ENCODE assay signal across 18 cellular contexts in the genomic region with DNA sequence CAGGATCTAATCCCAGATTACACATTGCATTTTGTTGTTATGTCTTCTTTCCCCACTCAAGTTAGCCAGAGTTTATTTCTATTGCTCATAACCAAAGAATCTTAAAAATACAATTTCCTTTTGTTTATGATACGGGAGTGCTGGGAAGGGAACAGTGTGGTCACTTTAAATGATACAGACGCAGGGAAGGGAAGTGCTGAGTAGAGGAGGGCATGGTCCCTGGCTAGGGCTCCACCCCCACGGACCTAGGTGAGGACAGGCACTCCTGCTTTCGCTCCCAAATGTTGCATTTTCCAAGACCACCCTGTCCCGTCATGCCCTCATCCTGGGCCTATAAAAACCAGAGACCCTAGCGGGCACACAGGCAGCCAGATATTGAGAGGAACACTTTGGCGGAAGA. TPM values are rescaled to one million over a fixed set of nuclear protein-coding genes. Genes with fewer than 3 reads are reported as not detected.
A peak's percentile ranks its signal among the peaks of the same experiment; 100 is the strongest.
DNase-seq lines count a peak whose midpoint lies in the region; TF ChIP-seq lines count a peak whose summit lies in the region.
"Had no signal": no experiment of that assay in that cellular context is flagged by ENCODE, and none has a peak within 500 bp of the region (broad histone marks: within the 10 kb centered on the region; RNA-seq: fewer than 3 reads in every experiment).

No MANE protein-coding gene starts in this region.

- H3K36me3 ChIP-seq in MG63, result no peaks in the 10 kb centered on the region
- H3K36me3 ChIP-seq: HAP-1, Peyer's patch, SJCRH30 had no signal

- no peaks in the 10 kb centered on the region for H3K9me3 ChIP-seq in MG63
- H3K9me3 ChIP-seq: HAP-1, Peyer's patch, SJCRH30 had no signal

- no peak for TF ChIP-seq CTCF in cardiac fibroblast (IDR thresholded peaks at IDR 0.05; ENCODE audit: low read depth, low read length)

- H3K27me3 ChIP-seq in MG63, result peaks cover 14% of the 10 kb centered on the region; the same call in 1 of the 2 replicates
- H3K27me3 ChIP-seq: Peyer's patch, SJCRH30 had no signal

- peak; percentile 39 for DNase-seq in EH (ENCODE audit: low read depth)
- DNase-seq in HT1080 (ENCODE audit: low read depth), result peak; percentile 27
- peak; percentile 2 to 39 for DNase-seq in cardiac fibroblast (ENCODE audit: low read depth in 2 of 2)
- DNase-seq in iris pigment epithelial cell (ENCODE audit: low read depth), result peak; percentile 26
- DNase-seq in MG63, result no peak
- DNase-seq in NK-92 (lab: John Stamatoyannopoulos, UW; ENCODE audit: unreplicated experiment), result no peak
- DNase-seq in SHP77 (lab: John Stamatoyannopoulos, UW), result no peak
- DNase-seq in hepatic stellate cell (ENCODE audit: low spot score), result no peak
- DNase-seq: DMS79; NCI-H1048; NCI-H1417 treated with DMSO at 0.1 percent for 48 hours; NCI-H187; NCI-H2107; NCI-H748 treated with DMSO at 0.1 percent for 48 hours; NK-92 treated with Interleukin-12 subunit alpha and Interleukin-12 subunit beta, amount 100 ng/mL, for 24 hours; Peyer's patch; SJCRH30 had no signal

- H3K4me3 ChIP-seq in cardiac fibroblast (replicated peaks in 1 of 2; ENCODE audit: low read depth in 2 of 2, low read length in 2 of 2), result no peak overlapping the region
- H3K4me3 ChIP-seq in MG63, result no peak overlapping the region
- H3K4me3 ChIP-seq: HAP-1, Peyer's patch, SJCRH30 had no signal

RNA-seq across cellular contexts. Expression of gene NARS2, which starts 30.6 kb away (rescaled TPM):
- total RNA-seq in HT1080 (2014; rRNA removed; shearing (Covaris generic)), result 17.9 and 25.1 TPM in 2 replicates
- 19.5 and 19.7 TPM in 2 replicates for polyA plus RNA-seq in HT1080 (2015; cell fraction: cytosol; rRNA removed)
- 23.7 and 28.9 TPM in 2 replicates for polyA plus RNA-seq in HT1080 (2015; cell fraction: nucleus; rRNA removed)
- 27.6 and 63.6 TPM in 2 replicates for total RNA-seq in MG63 (2014; rRNA removed; shearing (Covaris generic); ENCODE audit: low replicate concordance)

Comparison
In these comparisons a context has a peak if more than half of its experiments do, and no peak if none do; other contexts are left out.
1. DNase-seq: peak in EH (single experiment), HT1080 (single experiment), cardiac fibroblast (2 of 2) and iris pigment epithelial cell (single experiment); none in MG63 (single experiment), NK-92 (single experiment), SHP77 (0 of 2) and hepatic stellate cell (single experiment).